Comparison of ENCODE assay signal across 9 cellular contexts in genomic region chr3:129602730-129603560, GRCh38. TPM values are rescaled to one million over a fixed set of nuclear protein-coding genes. Genes with fewer than 3 reads are reported as not detected.
DNase-seq lines count a peak whose midpoint lies in the region; ATAC-seq and TF ChIP-seq lines count a peak whose summit lies in the region.
"Had no signal": no experiment of that assay in that cellular context is flagged by ENCODE, and none has a peak within 500 bp of the region (broad histone marks: within the 10 kb centered on the region; RNA-seq: fewer than 3 reads in every experiment).

No MANE protein-coding gene starts in this region.

- H3K4ac ChIP-seq in neuronal stem cell (ENCODE audit: low read length) = no peak overlapping the region

- H2BK15ac ChIP-seq in neuronal stem cell (ENCODE audit: low read length) = peak overlapping the region; percentile 41

- H4K8ac ChIP-seq in neuronal stem cell (ENCODE audit: low read depth, low read length) = no peak overlapping the region

- DNase-seq in AG09319 (ENCODE audit: extremely low read depth, low read depth) = peak; percentile 85
- no peak for DNase-seq in Panc1 (ENCODE audit: low read depth, low spot score)
- DNase-seq in fibroblast of gingiva (ENCODE audit: low read depth) = peak; percentile 90
- DNase-seq in neuronal stem cell (ENCODE audit: low spot score) = no peak
- DNase-seq in activated CD4-positive, alpha-beta T cell treated with anti-CD3 and anti-CD28 coated beads for 4 hours = no peak
- DNase-seq in central memory CD4-positive, alpha-beta T cell = no peak
- DNase-seq: activated naive CD8-positive, alpha-beta T cell treated with anti-CD3 and anti-CD28 coated beads, Interleukin-2, amount 10 ng/mL, durations not matched to agents 7 days and 5 days had no signal

- intact Hi-C loops in Panc1 (cut with micrococcal nuclease; ENCODE audit: unreplicated experiment) = loop anchor here (2.0 kb wide), 1 partner anchor 112 kb away; no protein-coding TSS in a partner anchor

- H3K36me3 ChIP-seq in Panc1 (ENCODE audit: control insufficient read depth, insufficient read depth, low read length) (no peaks in the 10 kb centered on the region), neuronal stem cell (replicated peaks in 1 of 2; ENCODE audit: control insufficient read depth in 2 of 2, insufficient read depth in 2 of 2, low read length in 2 of 2) (no peaks in the 10 kb centered on the region)

- H3K4me1 ChIP-seq in Panc1 (ENCODE audit: control insufficient read depth, insufficient read depth, low read length) = peaks cover 61% of the 10 kb centered on the region
- H3K4me1 ChIP-seq in neuronal stem cell (ENCODE audit: control insufficient read depth in 2 of 2, insufficient read depth in 1 of 2, low read depth in 1 of 2, low read length in 2 of 2) = peaks cover 40% of the 10 kb centered on the region in 2 donors

- ATAC-seq in Panc1 (peak; percentile 13), HG02884 (IDR thresholded peaks at IDR 0.05; ENCODE audit: unreplicated experiment) (no peak), GM21737 (IDR thresholded peaks at IDR 0.05; ENCODE audit: unreplicated experiment) (no peak)

- no peak overlapping the region for H2BK5ac ChIP-seq in neuronal stem cell (ENCODE audit: low read length)

- CTCF ChIA-PET in Panc1 (lab: Charles Lee) = interaction anchor here (0.8 kb wide), 1 partner anchor 9 kb away, joined by 3 read pairs; no protein-coding TSS in a partner anchor

- WGBS in neuronal stem cell (ENCODE audit: extremely low coverage in 2 of 2, insufficient read length in 2 of 2, insufficient replicate concordance in 1 of 2), 2 donors = no CpG with 5 or more reads among the region's 15 CpGs

- H3K9ac ChIP-seq in neuronal stem cell (ENCODE audit: low read depth, low read length, poor library complexity) = no peak overlapping the region

- H4K91ac ChIP-seq in neuronal stem cell (ENCODE audit: low read depth, low read length, poor library complexity) = no peak overlapping the region

- no peak overlapping the region for H2AFZ ChIP-seq in neuronal stem cell (ENCODE audit: low read length)

- in situ Hi-C loops in Panc1 (cut with HindIII; ENCODE audit: low pct_unique_long_range_greater_than_20kb, low sequenced_read_pairs) = no loop called here

- no peak overlapping the region for H2BK120ac ChIP-seq in neuronal stem cell (ENCODE audit: low read depth, low read length)

- no TSS peak for BruUV-seq in Panc1 (replicated peaks; lab: Mats Ljungman, UMichigan)

- TF ChIP-seq CTCF in AG09319 (IDR thresholded peaks at IDR 0.05; ENCODE audit: low read depth, low read length) (no peak), Panc1 (IDR thresholded peaks at IDR 0.05) (no peak)

- no peak overlapping the region for H3K14ac ChIP-seq in neuronal stem cell (ENCODE audit: low read length)

- no peak overlapping the region for H2BK12ac ChIP-seq in neuronal stem cell (ENCODE audit: low read length)

- POLR2A ChIA-PET in Panc1 (lab: Charles Lee) = interaction anchor here (0.6 kb wide), 1 partner anchor 99 kb away, joined by 9 read pairs; no protein-coding TSS in a partner anchor

- H3K79me1 ChIP-seq in neuronal stem cell (ENCODE audit: low read depth, low read length) = peaks cover 10% of the 10 kb centered on the region

- peak overlapping the region; percentile 23 for H3K4me2 ChIP-seq in neuronal stem cell (ENCODE audit: insufficient read depth, low read length, poor library complexity, severe bottlenecking)

- no peaks in the 10 kb centered on the region for H3K27me3 ChIP-seq in Panc1 (ENCODE audit: control insufficient read depth, insufficient read depth, low read length)
- peaks cover 8 to 33% (median 14%) of the 10 kb centered on the region in 3 experiments for H3K27me3 ChIP-seq in neuronal stem cell (ENCODE audit: control insufficient read depth in 3 of 3, insufficient read depth in 3 of 3, low read depth in 1 of 3, low read length in 3 of 3)

- H3K4me3 ChIP-seq in Panc1 (ENCODE audit: low read depth in 2 of 2, low read length in 2 of 2) (peak overlapping the region; percentile 57 to 92), neuronal stem cell (ENCODE audit: low read length in 2 of 2) (no peak overlapping the region)

- H3K23ac ChIP-seq in neuronal stem cell (ENCODE audit: low read depth, low read length, poor library complexity) = peak overlapping the region; percentile 4

- peak overlapping the region; percentile 60 for H2AK5ac ChIP-seq in neuronal stem cell (ENCODE audit: low read depth, low read length)

- H3K9me3 ChIP-seq in Panc1 (ENCODE audit: control insufficient read depth, insufficient read depth, low read depth, low read length) (no peaks in the 10 kb centered on the region), neuronal stem cell (replicated peaks in 1 of 2; ENCODE audit: control insufficient read depth in 2 of 2, insufficient read depth in 1 of 2, low read depth in 1 of 2, low read length in 2 of 2) (peaks cover 0 to 5% of the 10 kb centered on the region in 2 donors)

- H3K27ac ChIP-seq in Panc1 (ENCODE audit: low read length) = peak overlapping the region; percentile 99
- H3K27ac ChIP-seq in neuronal stem cell (replicated peaks; ENCODE audit: low read length) = no peak overlapping the region

- peak overlapping the region; percentile 88 for H3K18ac ChIP-seq in neuronal stem cell (ENCODE audit: low read length)

RNA-seq across cellular contexts. Expression of gene PLXND1, which starts 3.5 kb away (rescaled TPM):
- total RNA-seq in Panc1 (2021; ENCODE audit: unreplicated experiment) = 248 TPM
- 456 TPM for polyA plus RNA-seq in Panc1 (2012; ENCODE audit: insufficient read length)
- 43.7 TPM for polyA plus RNA-seq in neuronal stem cell (2013, experiment 1 of 2)
- 41.8 TPM for polyA plus RNA-seq in neuronal stem cell (2013, experiment 2 of 2)

RNA-seq across cellular contexts. Expression of gene H1-8, which starts 60.0 kb away (rescaled TPM):
- not detected for total RNA-seq in Panc1 (2021; ENCODE audit: unreplicated experiment)
- not detected for polyA plus RNA-seq in Panc1 (2012; ENCODE audit: insufficient read length)
- not detected for polyA plus RNA-seq in neuronal stem cell (2013, experiment 1 of 2)
- not detected for polyA plus RNA-seq in neuronal stem cell (2013, experiment 2 of 2)
- total RNA-seq: activated naive CD8-positive, alpha-beta T cell treated with anti-CD3 and anti-CD28 coated beads, Interleukin-2, amount 10 ng/mL, durations not matched to agents 7 days and 5 days had no signal

Comparison
In these comparisons a context has a peak if more than half of its experiments do, and no peak if none do; other contexts are left out.
1. DNase-seq: peak in AG09319 (single experiment) and fibroblast of gingiva (single experiment); none in Panc1 (single experiment), neuronal stem cell (single experiment), activated CD4-positive, alpha-beta T cell treated with anti-CD3 and anti-CD28 coated beads for 4 hours (0 of 2) and central memory CD4-positive, alpha-beta T cell (single experiment).
2. H3K4me3 ChIP-seq: peak in Panc1 (2 of 2); none in neuronal stem cell (0 of 2).